In the genomic region with DNA sequence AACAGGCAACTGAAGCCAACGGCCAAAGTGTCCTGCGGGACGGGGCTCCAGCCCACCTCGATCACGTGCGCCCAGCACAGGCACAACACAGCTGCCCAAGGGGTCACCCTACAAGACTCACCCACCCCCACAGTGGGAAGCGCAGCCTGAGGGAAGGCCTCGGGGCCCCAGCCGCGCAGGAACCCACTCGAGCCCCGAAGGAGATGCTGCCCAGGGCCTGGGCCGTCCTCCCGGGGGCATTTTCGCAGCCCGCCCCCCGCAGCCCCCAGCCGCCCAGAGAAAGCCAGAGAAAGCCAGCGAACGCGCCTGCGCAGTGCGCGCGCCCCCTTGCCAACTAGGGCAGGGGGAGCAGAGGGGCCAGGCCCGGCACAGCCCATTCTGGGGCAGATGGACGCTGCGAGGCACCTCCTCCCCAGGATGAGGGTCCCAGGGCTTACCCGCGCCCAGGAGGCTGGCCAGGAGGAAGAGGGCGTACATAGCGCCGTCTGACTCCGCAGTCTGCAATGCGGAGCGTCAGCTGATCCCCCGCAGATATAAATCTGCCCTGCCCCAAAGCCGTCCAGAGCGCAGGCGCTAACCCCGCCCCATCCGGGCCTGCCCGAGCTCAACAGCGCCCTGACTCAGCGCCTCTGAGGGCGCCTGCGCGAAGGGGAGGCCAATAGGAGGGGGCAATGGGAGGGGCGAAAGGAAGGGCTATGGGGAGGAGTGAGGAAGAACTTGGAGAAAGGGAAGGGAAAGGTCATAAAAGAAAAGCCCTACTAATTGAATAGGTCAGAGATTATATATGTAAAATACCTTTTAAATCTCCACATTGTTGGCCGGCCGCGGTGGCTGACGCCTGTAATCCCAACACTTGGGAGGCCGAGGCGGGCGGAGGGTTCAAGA, we compare ENCODE assay signal across 8 cellular contexts. TPM values are rescaled to one million over a fixed set of nuclear protein-coding genes. Genes with fewer than 3 reads are reported as not detected.
DNase-seq lines count a peak whose midpoint lies in the region; ATAC-seq and TF ChIP-seq lines count a peak whose summit lies in the region.

Gene PSAP (minus strand): TSS at position 507 of the 885 bp plus-strand sequence. CDS start 30 bp downstream, at position 477.

- CTCF ChIA-PET in HEK293T (lab: Yijun Ruan, JAX) = interaction anchor here (0.6 to 1.3 kb wide), 2 partner anchors 14 to 347 kb away, joined by 3 to 9 read pairs; no protein-coding TSS in a partner anchor

- H2AFZ ChIP-seq in neural progenitor cell (replicated peaks) = peak within 1 kb of the TSS; percentile 65

- H3K27ac Mint-ChIP-seq in neural progenitor cell = peak within 1 kb of the TSS; percentile 91

- DNase-seq in GF-D8 (lab: John Stamatoyannopoulos, UW) = peak; percentile 90
- peak; percentile 100 for DNase-seq in HEK293T (ENCODE audit: extremely low spot score)
- peak; percentile 98 for DNase-seq in MV-4-11 (lab: John Stamatoyannopoulos, UW)
- DNase-seq in SK-MEL-5 (ENCODE audit: low read depth, low spot score) = peak; percentile 97
- DNase-seq in activated naive CD4-positive, alpha-beta T cell treated with Interleukin-2 at 50 U/mL for 16 hours = peak; percentile 99
- peak; percentile 89 to 95 for DNase-seq in foreskin keratinocyte
- peak; percentile 99 for DNase-seq in neural progenitor cell (ENCODE audit: low spot score)
- peak; percentile 98 for DNase-seq in stromal cell of bone marrow (ENCODE audit: low read depth)

- POLR2A ChIA-PET in HEK293T (lab: Yijun Ruan, JAX) = interaction anchor here (0.5 to 2.5 kb wide), 20 partner anchors 9 to 422 kb away, joined by 3 to 62 read pairs (median 4); partner anchors contain the start of gene DDIT4

- peaks cover 14% of the 10 kb centered on the region for H3K36me3 Mint-ChIP-seq in neural progenitor cell

- peak; percentile 97 for ATAC-seq in foreskin keratinocyte

- no peaks in the 10 kb centered on the region for H3K36me3 ChIP-seq in neural progenitor cell

- H3K9me3 ChIP-seq in neural progenitor cell (ENCODE audit: low read depth) = no peaks in the 10 kb centered on the region

- H3K79me2 ChIP-seq in neural progenitor cell (ENCODE audit: low read depth) = peaks cover 50% of the 10 kb centered on the region

- peaks cover 15% of the 10 kb centered on the region for H3K4me1 ChIP-seq in foreskin keratinocyte
- peaks cover 15% of the 10 kb centered on the region for H3K4me1 ChIP-seq in neural progenitor cell

- in situ Hi-C loops in SK-MEL-5 (cut with HindIII; ENCODE audit: low pct_unique_long_range_greater_than_20kb, low sequenced_read_pairs) = no loop called here

- H3K9me3 Mint-ChIP-seq in neural progenitor cell = no peaks in the 10 kb centered on the region

- H3K27ac ChIP-seq in foreskin keratinocyte = peak within 1 kb of the TSS; percentile 77
- H3K27ac ChIP-seq in neural progenitor cell = peak within 1 kb of the TSS; percentile 86

- peak within 1 kb of the TSS; percentile 98 for H3K4me3 Mint-ChIP-seq in neural progenitor cell

- H3F3A ChIP-seq in neural progenitor cell (ENCODE audit: low read depth) = peaks cover 6% of the 10 kb centered on the region

- H3K4me1 Mint-ChIP-seq in neural progenitor cell = peaks cover 43% of the 10 kb centered on the region

- H3K9ac ChIP-seq in neural progenitor cell = peak within 1 kb of the TSS; percentile 62

- no peaks in the 10 kb centered on the region for H3K27me3 ChIP-seq in foreskin keratinocyte
- H3K27me3 ChIP-seq in neural progenitor cell = no peaks in the 10 kb centered on the region

- peaks cover 5% of the 10 kb centered on the region for H3K27me3 Mint-ChIP-seq in neural progenitor cell (ENCODE audit: insufficient read depth, low read depth)

- TF ChIP-seq CTCF in foreskin keratinocyte (conservative IDR thresholded peaks at IDR 0.05) (no peak), neural progenitor cell (IDR thresholded peaks at IDR 0.05) (peak; percentile 6)

- peak within 1 kb of the TSS; percentile 85 for H3K4me2 ChIP-seq in neural progenitor cell

- H4K20me1 ChIP-seq in neural progenitor cell (ENCODE audit: low read depth) = peaks cover 42% of the 10 kb centered on the region

- H3K4me3 ChIP-seq in neural progenitor cell = peak within 1 kb of the TSS; percentile 82

TF ChIP-seq in HEK293T, 16 proteins besides CTCF, POLR2A, EP300 and RAD21:
- peak; percentile 39; the same call in 1 of the 2 replicates for TF ChIP-seq ELF4 (IDR thresholded peaks at IDR 0.05)
- TF ChIP-seq L3MBTL2 (conservative IDR thresholded peaks at IDR 0.05) = no peak
- TF ChIP-seq ZNF384 (IDR thresholded peaks at IDR 0.05) = no peak
- peak; percentile 86; the same call in 1 of the 2 replicates for TF ChIP-seq FOXM1 (IDR thresholded peaks at IDR 0.05; ENCODE audit: borderline replicate concordance)
- TF ChIP-seq, protein P1, sequence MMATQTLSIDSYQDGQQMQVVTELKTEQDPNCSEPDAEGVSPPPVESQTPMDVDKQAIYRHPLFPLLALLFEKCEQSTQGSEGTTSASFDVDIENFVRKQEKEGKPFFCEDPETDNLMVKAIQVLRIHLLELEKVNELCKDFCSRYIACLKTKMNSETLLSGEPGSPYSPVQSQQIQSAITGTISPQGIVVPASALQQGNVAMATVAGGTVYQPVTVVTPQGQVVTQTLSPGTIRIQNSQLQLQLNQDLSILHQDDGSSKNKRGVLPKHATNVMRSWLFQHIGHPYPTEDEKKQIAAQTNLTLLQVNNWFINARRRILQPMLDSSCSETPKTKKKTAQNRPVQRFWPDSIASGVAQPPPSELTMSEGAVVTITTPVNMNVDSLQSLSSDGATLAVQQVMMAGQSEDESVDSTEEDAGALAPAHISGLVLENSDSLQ (IDR thresholded peaks at IDR 0.05) = peak; percentile 91

RNA-seq across cellular contexts. Expression of gene PSAP, which starts in this region (rescaled TPM):
- total RNA-seq in SK-MEL-5 (2014; rRNA removed; shearing (Covaris generic)) = 1,457 and 1,499 TPM in 2 replicates
- 3,343 and 3,961 TPM in 2 replicates for polyA plus RNA-seq in SK-MEL-5 (2015; cell fraction: cytosol; rRNA removed)
- polyA plus RNA-seq in SK-MEL-5 (2015; cell fraction: nucleus; rRNA removed) = 1,221 and 1,304 TPM in 2 replicates
- 381 and 401 TPM in 2 replicates for total RNA-seq in foreskin keratinocyte
- 330 and 333 TPM in 2 replicates for polyA plus RNA-seq in foreskin keratinocyte
- 358 and 493 TPM in 2 replicates for total RNA-seq in neural progenitor cell (ENCODE audit: low replicate concordance)

Comparison
In these comparisons a context has a peak if more than half of its experiments do, and no peak if none do; other contexts are left out.
1. Peak in every context shown above with its lines: DNase-seq, ATAC-seq, H3K4me3 ChIP-seq and H3K27ac ChIP-seq.